8 cellular contexts compared by ENCODE assay signal in the genomic region with DNA sequence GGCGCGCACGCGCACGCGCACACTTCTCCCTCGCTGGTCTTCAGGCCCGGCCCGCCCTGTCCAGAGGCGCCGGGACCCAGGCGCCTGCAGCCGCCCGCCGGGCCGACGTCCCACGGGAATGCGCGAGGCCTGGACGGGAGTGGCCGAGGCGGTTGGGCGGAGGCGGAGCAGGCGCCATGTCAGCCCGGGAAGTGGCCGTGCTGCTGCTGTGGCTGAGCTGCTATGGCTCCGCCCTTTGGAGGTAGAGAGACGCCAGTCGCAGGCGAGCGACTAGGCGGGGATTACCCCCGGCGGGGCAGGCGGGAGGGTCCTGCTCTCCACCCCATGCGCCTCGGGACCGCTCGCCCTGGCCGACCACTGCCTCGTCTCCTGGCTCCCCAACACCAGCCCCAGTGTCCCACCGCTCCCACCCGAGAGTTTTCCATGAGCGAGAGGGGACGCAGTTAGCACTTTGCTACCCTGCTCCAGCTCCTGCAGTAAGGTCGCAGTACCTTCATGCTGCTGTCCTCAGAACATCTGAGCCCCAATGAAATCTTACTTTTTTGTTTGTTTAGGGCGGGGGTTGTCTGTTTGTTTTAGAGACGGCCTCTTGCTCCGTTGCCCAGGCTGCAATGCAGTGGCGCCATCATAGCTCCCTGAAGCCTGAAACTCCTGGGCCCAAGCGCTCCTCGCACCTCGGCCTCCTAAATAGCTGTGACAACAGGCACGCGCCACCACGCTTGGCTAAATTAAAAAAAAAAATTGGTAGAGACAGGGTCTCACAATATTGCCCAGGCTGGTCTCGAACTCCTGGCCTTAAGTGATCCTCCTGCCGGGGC. TPM values are rescaled to one million over a fixed set of nuclear protein-coding genes. Genes with fewer than 3 reads are reported as not detected.
DNase-seq lines count a peak whose midpoint lies in the region; ATAC-seq and TF ChIP-seq lines count a peak whose summit lies in the region.

A gene with protein sequence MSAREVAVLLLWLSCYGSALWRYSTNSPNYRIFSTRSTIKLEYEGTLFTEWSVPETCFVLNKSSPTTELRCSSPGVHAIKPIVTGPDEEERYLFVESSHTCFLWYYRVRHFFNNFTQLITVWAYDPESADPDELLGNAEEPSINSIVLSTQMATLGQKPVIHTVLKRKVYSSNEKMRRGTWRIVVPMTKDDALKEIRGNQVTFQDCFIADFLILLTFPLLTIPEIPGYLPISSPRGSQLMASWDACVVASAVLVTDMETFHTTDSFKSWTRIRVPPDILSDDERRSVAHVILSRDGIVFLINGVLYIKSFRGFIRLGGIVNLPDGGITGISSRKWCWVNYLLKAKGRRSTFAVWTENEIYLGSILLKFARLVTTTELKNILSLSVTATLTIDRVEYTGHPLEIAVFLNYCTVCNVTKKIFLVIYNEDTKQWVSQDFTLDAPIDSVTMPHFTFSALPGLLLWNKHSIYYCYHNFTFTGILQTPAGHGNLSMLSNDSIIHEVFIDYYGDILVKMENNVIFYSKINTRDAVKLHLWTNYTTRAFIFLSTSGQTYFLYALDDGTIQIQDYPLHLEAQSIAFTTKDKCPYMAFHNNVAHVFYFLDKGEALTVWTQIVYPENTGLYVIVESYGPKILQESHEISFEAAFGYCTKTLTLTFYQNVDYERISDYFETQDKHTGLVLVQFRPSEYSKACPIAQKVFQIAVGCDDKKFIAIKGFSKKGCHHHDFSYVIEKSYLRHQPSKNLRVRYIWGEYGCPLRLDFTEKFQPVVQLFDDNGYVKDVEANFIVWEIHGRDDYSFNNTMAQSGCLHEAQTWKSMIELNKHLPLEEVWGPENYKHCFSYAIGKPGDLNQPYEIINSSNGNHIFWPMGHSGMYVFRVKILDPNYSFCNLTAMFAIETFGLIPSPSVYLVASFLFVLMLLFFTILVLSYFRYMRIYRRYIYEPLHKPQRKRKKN (plus strand): TSS at position 20 of the 818 bp plus-strand sequence. CDS start 157 bp downstream, at position 177.

- H3K36me3 ChIP-seq in A673 (ENCODE audit: insufficient read depth, low read length, poor library complexity, severe bottlenecking) (no peaks in the 10 kb centered on the region), lower lobe of right lung (no peaks in the 10 kb centered on the region)

- H3K9me3 ChIP-seq in A673 (ENCODE audit: low read depth, low read length, poor library complexity, severe bottlenecking) (peaks cover 4% of the 10 kb centered on the region), lower lobe of right lung (no peaks in the 10 kb centered on the region)

- H3K4me3 ChIP-seq in A673 (ENCODE audit: low read depth, low read length, poor library complexity, severe bottlenecking), result peak within 1 kb of the TSS; percentile 55
- H3K4me3 ChIP-seq in lower lobe of right lung, result peak within 1 kb of the TSS; percentile 65

- DNase-seq in A673 (ENCODE audit: low spot score) (peak; percentile 76), NCI-H345 treated with DMSO at 0.1 percent for 48 hours (lab: John Stamatoyannopoulos, UW; ENCODE audit: unreplicated experiment) (peak; percentile 94), lower lobe of right lung (peak; percentile 94)
- peak; percentile 80 for DNase-seq in activated CD8-positive, alpha-beta T cell treated with anti-CD3 and anti-CD28 coated beads, Interleukin-2, amount 10 ng/mL, durations not matched to agents 7 days and 5 days
- DNase-seq in effector CD8-positive, alpha-beta T cell (lab: John Stamatoyannopoulos, UW), result peak; percentile 60
- peak; percentile 61 to 68 for DNase-seq in stimulated activated CD4-positive, alpha-beta T cell treated with anti-CD3 and anti-CD28 coated beads, Interleukin-4, amount 100 ng/mL, for 48 hours (ENCODE audit: low read depth in 2 of 2)

- H3K27me3 ChIP-seq in A673 (replicated peaks; ENCODE audit: insufficient read depth, low read depth, low read length, poor library complexity), result no peaks in the 10 kb centered on the region
- H3K27me3 ChIP-seq in lower lobe of right lung (ENCODE audit: low read depth), result no peaks in the 10 kb centered on the region

- POLR2A ChIA-PET in A673 (lab: Charles Lee; ENCODE audit: low non-redundant PET), result no interaction called here
- POLR2A ChIA-PET in activated CD8-positive, alpha-beta T cell treated with anti-CD3 and anti-CD28 coated beads, Interleukin-2, amount 10 ng/mL, durations not matched to agents 7 days and 5 days (lab: Charles Lee), result interaction anchor here (0.7 to 2.3 kb wide), 6 partner anchors 10 to 413 kb away, joined by 3 to 7 read pairs (median 3); partner anchors contain the start of genes ADSS2 and HNRNPU

- H3K27ac ChIP-seq in A673 (ENCODE audit: low read depth, low read length, poor library complexity, severe bottlenecking) (peak within 1 kb of the TSS; percentile 68), lower lobe of right lung (peak within 1 kb of the TSS; percentile 91)

- no peaks in the 10 kb centered on the region for H3K27me3 Mint-ChIP-seq in activated CD8-positive, alpha-beta T cell treated with anti-CD3 and anti-CD28 coated beads, Interleukin-2, amount 10 ng/mL, durations not matched to agents 7 days and 5 days (ENCODE audit: low read depth)

- no TSS peak for BruUV-seq in A673 (replicated peaks; lab: Mats Ljungman, UMichigan)

- ATAC-seq in GM18517 (IDR thresholded peaks at IDR 0.05; ENCODE audit: unreplicated experiment) (peak; percentile 98), HG02981 (IDR thresholded peaks at IDR 0.05; ENCODE audit: unreplicated experiment) (peak; percentile 99), lower lobe of right lung (peak; percentile 99)
- ATAC-seq in activated CD8-positive, alpha-beta T cell treated with anti-CD3 and anti-CD28 coated beads, Interleukin-2, amount 10 ng/mL, durations not matched to agents 7 days and 5 days, result peak; percentile 99

- intact Hi-C loops in A673 (cut with micrococcal nuclease; ENCODE audit: unreplicated experiment), result no loop called here
- intact Hi-C loops in lower lobe of right lung (cut with DNase I), result no loop called here

- TF ChIP-seq CTCF in A673 (conservative IDR thresholded peaks at IDR 0.05; ENCODE audit: low read depth, low read length), result no peak
- TF ChIP-seq CTCF in lower lobe of right lung (IDR thresholded peaks at IDR 0.05), result no peak

- H3K4me1 ChIP-seq in A673 (ENCODE audit: insufficient read depth, low read length, poor library complexity, severe bottlenecking) (peaks cover 6% of the 10 kb centered on the region), lower lobe of right lung (peaks cover 10% of the 10 kb centered on the region)

- H3K27ac Mint-ChIP-seq in activated CD8-positive, alpha-beta T cell treated with anti-CD3 and anti-CD28 coated beads, Interleukin-2, amount 10 ng/mL, durations not matched to agents 7 days and 5 days, result peak within 1 kb of the TSS; percentile 87

- peak within 1 kb of the TSS; percentile 72 for H3K4me3 Mint-ChIP-seq in activated CD8-positive, alpha-beta T cell treated with anti-CD3 and anti-CD28 coated beads, Interleukin-2, amount 10 ng/mL, durations not matched to agents 7 days and 5 days

- CTCF ChIA-PET in A673 (lab: Charles Lee), result no interaction called here
- CTCF ChIA-PET in activated CD8-positive, alpha-beta T cell treated with anti-CD3 and anti-CD28 coated beads, Interleukin-2, amount 10 ng/mL, durations not matched to agents 7 days and 5 days (lab: Charles Lee), result interaction anchor here (1.0 kb wide), 1 partner anchor 47 kb away, joined by 3 read pairs; no protein-coding TSS in a partner anchor

- peaks cover 17% of the 10 kb centered on the region for H3K4me1 Mint-ChIP-seq in activated CD8-positive, alpha-beta T cell treated with anti-CD3 and anti-CD28 coated beads, Interleukin-2, amount 10 ng/mL, durations not matched to agents 7 days and 5 days (ENCODE audit: low read depth)

- peaks cover 18% of the 10 kb centered on the region for H3K36me3 Mint-ChIP-seq in activated CD8-positive, alpha-beta T cell treated with anti-CD3 and anti-CD28 coated beads, Interleukin-2, amount 10 ng/mL, durations not matched to agents 7 days and 5 days (ENCODE audit: low read depth)

- peaks cover 7% of the 10 kb centered on the region for H3K9me3 Mint-ChIP-seq in activated CD8-positive, alpha-beta T cell treated with anti-CD3 and anti-CD28 coated beads, Interleukin-2, amount 10 ng/mL, durations not matched to agents 7 days and 5 days (ENCODE audit: insufficient read depth)

RNA-seq across cellular contexts. Expression of the gene that starts here (rescaled TPM):
- 0.45 and 0.83 TPM in 2 replicates for total RNA-seq in A673 (2021)
- total RNA-seq in activated CD8-positive, alpha-beta T cell treated with anti-CD3 and anti-CD28 coated beads, Interleukin-2, amount 10 ng/mL, durations not matched to agents 7 days and 5 days, result under 1 TPM; 0.37 to 0.61 TPM
- total RNA-seq in lower lobe of right lung, result 1.7 TPM

Comparison
In these comparisons a context has a peak if more than half of its experiments do, and no peak if none do; other contexts are left out.
1. Peak in every context shown above with its lines: DNase-seq, ATAC-seq, H3K4me3 ChIP-seq and H3K27ac ChIP-seq.
2. Peak in DNase-seq, H3K4me3 ChIP-seq and H3K27ac ChIP-seq in A673; RNA of the gene not detected or under 1 TPM.
3. Peak in DNase-seq and ATAC-seq in activated CD8-positive, alpha-beta T cell treated with anti-CD3 and anti-CD28 coated beads, Interleukin-2, amount 10 ng/mL, durations not matched to agents 7 days and 5 days; RNA of the gene not detected or under 1 TPM.